1 cellular context compared by ENCODE assay signal in the genomic region with DNA sequence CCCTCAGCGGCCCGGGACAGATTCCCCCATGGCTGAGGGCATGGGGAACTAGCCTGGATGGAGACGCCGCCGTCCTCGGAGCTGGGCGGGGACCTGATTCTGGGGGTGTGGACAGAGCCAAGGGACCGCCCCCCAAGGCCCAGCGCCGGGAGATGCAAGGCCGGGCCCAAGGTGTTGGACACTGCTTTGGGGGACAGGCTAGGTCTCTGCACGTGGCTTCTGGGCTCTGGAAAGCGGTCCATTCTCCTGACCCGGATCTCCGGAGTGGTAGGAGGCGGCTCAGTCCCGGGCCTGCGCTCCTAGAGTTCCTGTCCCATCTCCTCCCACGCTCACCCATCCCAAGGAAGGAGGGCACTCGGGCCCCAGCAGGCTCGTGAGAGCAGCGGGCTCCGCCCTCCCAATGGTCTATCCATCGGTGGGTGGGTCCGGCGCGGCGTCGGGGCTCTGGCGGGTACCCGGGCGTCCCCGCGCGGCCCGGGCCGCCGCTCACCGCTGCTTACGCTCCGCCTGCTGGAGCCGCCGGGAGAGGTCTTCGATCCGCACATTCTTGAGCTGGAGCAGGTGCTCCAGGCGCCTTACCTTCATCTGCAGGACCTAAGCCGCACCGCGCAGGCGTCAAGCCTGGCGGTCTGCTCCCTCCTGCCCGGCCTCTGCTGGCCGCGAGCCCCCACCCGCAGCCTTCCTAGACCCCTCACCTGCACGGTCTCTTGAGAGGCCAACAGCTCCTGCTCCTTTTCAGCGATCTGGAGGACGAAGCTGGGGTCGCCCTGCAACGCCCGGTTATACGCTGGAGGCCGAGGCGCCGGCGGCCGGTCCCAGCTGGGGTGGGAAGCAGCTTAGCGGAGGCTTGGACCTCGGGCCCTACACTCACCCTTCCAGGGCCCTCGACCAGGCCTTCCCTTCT.
TF ChIP-seq lines count a peak whose summit lies in the region.

No MANE protein-coding gene starts in this region.

TF ChIP-seq in HepG2, 621 proteins besides CTCF, POLR2A, EP300 and RAD21 (continues in another document):
- TF ChIP-seq SMC3 (IDR thresholded peaks at IDR 0.05; ENCODE audit: low read length) (no peak), ZNF138 (CRISPR knock-in tag; IDR thresholded peaks at IDR 0.05; ENCODE audit: low read depth) (0 out of 2 replicates have a peak, but pooled peaks have one; percentile 23), SIN3B (IDR thresholded peaks at IDR 0.05; ENCODE audit: low read length) (no peak), CBX5 (CRISPR knock-in tag; IDR thresholded peaks at IDR 0.05; ENCODE audit: borderline replicate concordance) (0 out of 2 replicates have a peak, but pooled peaks have one; percentile 15), ZBTB7B (CRISPR knock-in tag; IDR thresholded peaks at IDR 0.05) (peak; percentile 69; the same call in 1 of the 2 replicates), ATF7-NPFF (CRISPR knock-in tag; IDR thresholded peaks at IDR 0.05; ENCODE audit: low read depth) (0 out of 2 replicates have a peak, but pooled peaks have one; percentile 9), ZSCAN25 (CRISPR knock-in tag; IDR thresholded peaks at IDR 0.05) (peak; percentile 6; the same call in 1 of the 2 replicates), FOXA1 (IDR thresholded peaks at IDR 0.05) (no peak), FOXA1 (CRISPR knock-in tag; IDR thresholded peaks at IDR 0.05) (no peak), ZNF143 (CRISPR knock-in tag; IDR thresholded peaks at IDR 0.05) (peak; percentile 4; the same call in 1 of the 2 replicates), ZNF296 (CRISPR knock-in tag; conservative IDR thresholded peaks at IDR 0.05) (0 out of 2 replicates have a peak, but pooled peaks have one; percentile 51), ARNT2 (CRISPR knock-in tag; IDR thresholded peaks at IDR 0.05; ENCODE audit: low read depth) (no peak), ZNF263 (CRISPR knock-in tag; IDR thresholded peaks at IDR 0.05) (peak; percentile 71; the same call in 1 of the 2 replicates), ZNF441 (CRISPR knock-in tag; IDR thresholded peaks at IDR 0.05; ENCODE audit: borderline replicate concordance) (peak; percentile 4; the same call in 1 of the 2 replicates), ZBTB38 (CRISPR knock-in tag; IDR thresholded peaks at IDR 0.05) (0 out of 2 replicates have a peak, but pooled peaks have one; percentile 2), ZFYVE20 (CRISPR knock-in tag; IDR thresholded peaks at IDR 0.05; ENCODE audit: borderline replicate concordance, low read depth) (0 out of 2 replicates have a peak, but pooled peaks have one; percentile 44), PHF8 (CRISPR knock-in tag; IDR thresholded peaks at IDR 0.05) (peak; percentile 46; the same call in 1 of the 2 replicates), HIVEP1 (CRISPR knock-in tag; IDR thresholded peaks at IDR 0.05) (peak; percentile 44; the same call in 1 of the 2 replicates), ZSCAN20 (CRISPR knock-in tag; IDR thresholded peaks at IDR 0.05; ENCODE audit: borderline replicate concordance) (peak; percentile 58; the same call in 1 of the 2 replicates), KLF6 (CRISPR knock-in tag; IDR thresholded peaks at IDR 0.05) (no peak), ZC3H4 (CRISPR knock-in tag; IDR thresholded peaks at IDR 0.05; ENCODE audit: borderline replicate concordance) (no peak), DNMT1 (CRISPR knock-in tag; IDR thresholded peaks at IDR 0.05) (no peak), SRSF1 (optimal IDR thresholded peaks at IDR 0.05; ENCODE audit: low read depth, low read length) (peak; percentile 68), ZNF768 (CRISPR knock-in tag; IDR thresholded peaks at IDR 0.05) (peak; percentile 63; the same call in 1 of the 2 replicates), ELF3 (CRISPR knock-in tag; IDR thresholded peaks at IDR 0.05) (peak; percentile 17; the same call in 1 of the 2 replicates), CHD2 (IDR thresholded peaks at IDR 0.05; ENCODE audit: low read depth, low read length) (no peak), MEIS2 (CRISPR knock-in tag; IDR thresholded peaks at IDR 0.05) (no peak; the same call in 1 of the 2 replicates), EEA1 (CRISPR knock-in tag; IDR thresholded peaks at IDR 0.05; ENCODE audit: borderline replicate concordance) (peak; percentile 43; the same call in 1 of the 2 replicates), AHR (CRISPR knock-in tag; IDR thresholded peaks at IDR 0.05) (peak; percentile 67; the same call in 1 of the 2 replicates), ZNF230 (CRISPR knock-in tag; IDR thresholded peaks at IDR 0.05) (peak; percentile 47; the same call in 1 of the 2 replicates), SAFB2 (CRISPR knock-in tag; IDR thresholded peaks at IDR 0.05; ENCODE audit: borderline replicate concordance, low read depth) (peak; percentile 57; the same call in 1 of the 2 replicates), SMAD1 (CRISPR knock-in tag; IDR thresholded peaks at IDR 0.05; ENCODE audit: borderline replicate concordance, low read depth) (peak; percentile 17), ZNF33B (CRISPR knock-in tag; IDR thresholded peaks at IDR 0.05) (0 out of 2 replicates have a peak, but pooled peaks have one; percentile 26), ATF1 (CRISPR knock-in tag; IDR thresholded peaks at IDR 0.05) (no peak)
- TF ChIP-seq, protein P1, sequence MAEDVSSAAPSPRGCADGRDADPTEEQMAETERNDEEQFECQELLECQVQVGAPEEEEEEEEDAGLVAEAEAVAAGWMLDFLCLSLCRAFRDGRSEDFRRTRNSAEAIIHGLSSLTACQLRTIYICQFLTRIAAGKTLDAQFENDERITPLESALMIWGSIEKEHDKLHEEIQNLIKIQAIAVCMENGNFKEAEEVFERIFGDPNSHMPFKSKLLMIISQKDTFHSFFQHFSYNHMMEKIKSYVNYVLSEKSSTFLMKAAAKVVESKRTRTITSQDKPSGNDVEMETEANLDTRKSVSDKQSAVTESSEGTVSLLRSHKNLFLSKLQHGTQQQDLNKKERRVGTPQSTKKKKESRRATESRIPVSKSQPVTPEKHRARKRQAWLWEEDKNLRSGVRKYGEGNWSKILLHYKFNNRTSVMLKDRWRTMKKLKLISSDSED (CRISPR knock-in tag; IDR thresholded peaks at IDR 0.05), result 0 out of 2 replicates have a peak, but pooled peaks have one; percentile 13
- TF ChIP-seq, protein P2, sequence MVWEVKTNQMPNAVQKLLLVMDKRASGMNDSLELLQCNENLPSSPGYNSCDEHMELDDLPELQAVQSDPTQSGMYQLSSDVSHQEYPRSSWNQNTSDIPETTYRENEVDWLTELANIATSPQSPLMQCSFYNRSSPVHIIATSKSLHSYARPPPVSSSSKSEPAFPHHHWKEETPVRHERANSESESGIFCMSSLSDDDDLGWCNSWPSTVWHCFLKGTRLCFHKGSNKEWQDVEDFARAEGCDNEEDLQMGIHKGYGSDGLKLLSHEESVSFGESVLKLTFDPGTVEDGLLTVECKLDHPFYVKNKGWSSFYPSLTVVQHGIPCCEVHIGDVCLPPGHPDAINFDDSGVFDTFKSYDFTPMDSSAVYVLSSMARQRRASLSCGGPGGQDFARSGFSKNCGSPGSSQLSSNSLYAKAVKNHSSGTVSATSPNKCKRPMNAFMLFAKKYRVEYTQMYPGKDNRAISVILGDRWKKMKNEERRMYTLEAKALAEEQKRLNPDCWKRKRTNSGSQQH (CRISPR knock-in tag; IDR thresholded peaks at IDR 0.05; ENCODE audit: low read depth), result no peak
- TF ChIP-seq, protein P3, sequence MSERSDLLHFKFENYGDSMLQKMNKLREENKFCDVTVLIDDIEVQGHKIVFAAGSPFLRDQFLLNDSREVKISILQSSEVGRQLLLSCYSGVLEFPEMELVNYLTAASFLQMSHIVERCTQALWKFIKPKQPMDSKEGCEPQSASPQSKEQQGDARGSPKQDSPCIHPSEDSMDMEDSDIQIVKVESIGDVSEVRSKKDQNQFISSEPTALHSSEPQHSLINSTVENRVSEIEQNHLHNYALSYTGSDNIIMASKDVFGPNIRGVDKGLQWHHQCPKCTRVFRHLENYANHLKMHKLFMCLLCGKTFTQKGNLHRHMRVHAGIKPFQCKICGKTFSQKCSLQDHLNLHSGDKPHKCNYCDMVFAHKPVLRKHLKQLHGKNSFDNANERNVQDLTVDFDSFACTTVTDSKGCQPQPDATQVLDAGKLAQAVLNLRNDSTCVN (CRISPR knock-in tag; IDR thresholded peaks at IDR 0.05; ENCODE audit: borderline replicate concordance), result 0 out of 2 replicates have a peak, but pooled peaks have one; percentile 21
- TF ChIP-seq, protein P4, sequence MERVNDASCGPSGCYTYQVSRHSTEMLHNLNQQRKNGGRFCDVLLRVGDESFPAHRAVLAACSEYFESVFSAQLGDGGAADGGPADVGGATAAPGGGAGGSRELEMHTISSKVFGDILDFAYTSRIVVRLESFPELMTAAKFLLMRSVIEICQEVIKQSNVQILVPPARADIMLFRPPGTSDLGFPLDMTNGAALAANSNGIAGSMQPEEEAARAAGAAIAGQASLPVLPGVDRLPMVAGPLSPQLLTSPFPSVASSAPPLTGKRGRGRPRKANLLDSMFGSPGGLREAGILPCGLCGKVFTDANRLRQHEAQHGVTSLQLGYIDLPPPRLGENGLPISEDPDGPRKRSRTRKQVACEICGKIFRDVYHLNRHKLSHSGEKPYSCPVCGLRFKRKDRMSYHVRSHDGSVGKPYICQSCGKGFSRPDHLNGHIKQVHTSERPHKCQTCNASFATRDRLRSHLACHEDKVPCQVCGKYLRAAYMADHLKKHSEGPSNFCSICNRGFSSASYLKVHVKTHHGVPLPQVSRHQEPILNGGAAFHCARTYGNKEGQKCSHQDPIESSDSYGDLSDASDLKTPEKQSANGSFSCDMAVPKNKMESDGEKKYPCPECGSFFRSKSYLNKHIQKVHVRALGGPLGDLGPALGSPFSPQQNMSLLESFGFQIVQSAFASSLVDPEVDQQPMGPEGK (CRISPR knock-in tag; IDR thresholded peaks at IDR 0.05), result 0 out of 2 replicates have a peak, but pooled peaks have one; percentile 24
- TF ChIP-seq, protein P5, sequence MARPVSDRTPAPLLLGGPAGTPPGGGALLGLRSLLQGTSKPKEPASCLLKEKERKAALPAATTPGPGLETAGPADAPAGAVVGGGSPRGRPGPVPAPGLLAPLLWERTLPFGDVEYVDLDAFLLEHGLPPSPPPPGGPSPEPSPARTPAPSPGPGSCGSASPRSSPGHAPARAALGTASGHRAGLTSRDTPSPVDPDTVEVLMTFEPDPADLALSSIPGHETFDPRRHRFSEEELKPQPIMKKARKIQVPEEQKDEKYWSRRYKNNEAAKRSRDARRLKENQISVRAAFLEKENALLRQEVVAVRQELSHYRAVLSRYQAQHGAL (CRISPR knock-in tag; IDR thresholded peaks at IDR 0.05; ENCODE audit: not compliant biosample characterization), result peak; percentile 36
- TF ChIP-seq, protein P6, sequence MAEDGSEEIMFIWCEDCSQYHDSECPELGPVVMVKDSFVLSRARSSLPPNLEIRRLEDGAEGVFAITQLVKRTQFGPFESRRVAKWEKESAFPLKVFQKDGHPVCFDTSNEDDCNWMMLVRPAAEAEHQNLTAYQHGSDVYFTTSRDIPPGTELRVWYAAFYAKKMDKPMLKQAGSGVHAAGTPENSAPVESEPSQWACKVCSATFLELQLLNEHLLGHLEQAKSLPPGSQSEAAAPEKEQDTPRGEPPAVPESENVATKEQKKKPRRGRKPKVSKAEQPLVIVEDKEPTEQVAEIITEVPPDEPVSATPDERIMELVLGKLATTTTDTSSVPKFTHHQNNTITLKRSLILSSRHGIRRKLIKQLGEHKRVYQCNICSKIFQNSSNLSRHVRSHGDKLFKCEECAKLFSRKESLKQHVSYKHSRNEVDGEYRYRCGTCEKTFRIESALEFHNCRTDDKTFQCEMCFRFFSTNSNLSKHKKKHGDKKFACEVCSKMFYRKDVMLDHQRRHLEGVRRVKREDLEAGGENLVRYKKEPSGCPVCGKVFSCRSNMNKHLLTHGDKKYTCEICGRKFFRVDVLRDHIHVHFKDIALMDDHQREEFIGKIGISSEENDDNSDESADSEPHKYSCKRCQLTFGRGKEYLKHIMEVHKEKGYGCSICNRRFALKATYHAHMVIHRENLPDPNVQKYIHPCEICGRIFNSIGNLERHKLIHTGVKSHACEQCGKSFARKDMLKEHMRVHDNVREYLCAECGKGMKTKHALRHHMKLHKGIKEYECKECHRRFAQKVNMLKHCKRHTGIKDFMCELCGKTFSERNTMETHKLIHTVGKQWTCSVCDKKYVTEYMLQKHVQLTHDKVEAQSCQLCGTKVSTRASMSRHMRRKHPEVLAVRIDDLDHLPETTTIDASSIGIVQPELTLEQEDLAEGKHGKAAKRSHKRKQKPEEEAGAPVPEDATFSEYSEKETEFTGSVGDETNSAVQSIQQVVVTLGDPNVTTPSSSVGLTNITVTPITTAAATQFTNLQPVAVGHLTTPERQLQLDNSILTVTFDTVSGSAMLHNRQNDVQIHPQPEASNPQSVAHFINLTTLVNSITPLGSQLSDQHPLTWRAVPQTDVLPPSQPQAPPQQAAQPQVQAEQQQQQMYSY (CRISPR knock-in tag; IDR thresholded peaks at IDR 0.05), result 0 out of 2 replicates have a peak, but pooled peaks have one; percentile 43
- TF ChIP-seq, protein P7, sequence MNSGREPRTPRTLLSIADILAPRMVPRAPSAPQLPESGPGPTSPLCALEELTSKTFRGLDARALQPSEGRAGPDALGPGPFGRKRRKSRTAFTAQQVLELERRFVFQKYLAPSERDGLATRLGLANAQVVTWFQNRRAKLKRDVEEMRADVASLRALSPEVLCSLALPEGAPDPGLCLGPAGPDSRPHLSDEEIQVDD (CRISPR knock-in tag; IDR thresholded peaks at IDR 0.05; ENCODE audit: borderline replicate concordance), result 0 out of 2 replicates have a peak, but pooled peaks have one; percentile 17
- TF ChIP-seq, protein P8, sequence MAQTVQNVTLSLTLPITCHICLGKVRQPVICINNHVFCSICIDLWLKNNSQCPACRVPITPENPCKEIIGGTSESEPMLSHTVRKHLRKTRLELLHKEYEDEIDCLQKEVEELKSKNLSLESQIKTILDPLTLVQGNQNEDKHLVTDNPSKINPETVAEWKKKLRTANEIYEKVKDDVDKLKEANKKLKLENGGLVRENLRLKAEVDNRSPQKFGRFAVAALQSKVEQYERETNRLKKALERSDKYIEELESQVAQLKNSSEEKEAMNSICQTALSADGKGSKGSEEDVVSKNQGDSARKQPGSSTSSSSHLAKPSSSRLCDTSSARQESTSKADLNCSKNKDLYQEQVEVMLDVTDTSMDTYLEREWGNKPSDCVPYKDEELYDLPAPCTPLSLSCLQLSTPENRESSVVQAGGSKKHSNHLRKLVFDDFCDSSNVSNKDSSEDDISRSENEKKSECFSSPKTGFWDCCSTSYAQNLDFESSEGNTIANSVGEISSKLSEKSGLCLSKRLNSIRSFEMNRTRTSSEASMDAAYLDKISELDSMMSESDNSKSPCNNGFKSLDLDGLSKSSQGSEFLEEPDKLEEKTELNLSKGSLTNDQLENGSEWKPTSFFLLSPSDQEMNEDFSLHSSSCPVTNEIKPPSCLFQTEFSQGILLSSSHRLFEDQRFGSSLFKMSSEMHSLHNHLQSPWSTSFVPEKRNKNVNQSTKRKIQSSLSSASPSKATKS (CRISPR knock-in tag; IDR thresholded peaks at IDR 0.05), result no peak
- TF ChIP-seq, protein P9, sequence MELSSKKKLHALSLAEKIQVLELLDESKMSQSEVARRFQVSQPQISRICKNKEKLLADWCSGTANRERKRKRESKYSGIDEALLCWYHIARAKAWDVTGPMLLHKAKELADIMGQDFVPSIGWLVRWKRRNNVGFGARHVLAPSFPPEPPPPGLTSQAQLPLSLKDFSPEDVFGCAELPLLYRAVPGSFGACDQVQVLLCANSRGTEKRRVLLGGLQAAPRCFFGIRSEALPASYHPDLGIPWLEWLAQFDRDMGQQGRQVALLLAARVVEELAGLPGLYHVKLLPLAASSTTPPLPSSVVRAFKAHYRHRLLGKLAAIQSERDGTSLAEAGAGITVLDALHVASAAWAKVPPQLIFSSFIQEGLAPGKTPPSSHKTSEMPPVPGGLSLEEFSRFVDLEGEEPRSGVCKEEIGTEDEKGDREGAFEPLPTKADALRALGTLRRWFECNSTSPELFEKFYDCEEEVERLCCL (CRISPR knock-in tag; IDR thresholded peaks at IDR 0.05; ENCODE audit: borderline replicate concordance), result no peak
